Comparison of ENCODE assay signal across 8 cellular contexts in genomic region chr9:137218754-137219271, GRCh38. TPM values are rescaled to one million over a fixed set of nuclear protein-coding genes. Genes with fewer than 3 reads are reported as not detected.
DNase-seq lines count a peak whose midpoint lies in the region; ATAC-seq, FAIRE-seq and TF ChIP-seq lines count a peak whose summit lies in the region.
"Had no signal": no experiment of that assay in that cellular context is flagged by ENCODE, and none has a peak within 500 bp of the region (broad histone marks: within the 10 kb centered on the region; RNA-seq: fewer than 3 reads in every experiment).

No MANE protein-coding gene starts in this region.

- H3K27ac Mint-ChIP-seq in HFFc6: peak overlapping the region; percentile 52; the same call in 1 of the 2 replicates
- H3K27ac Mint-ChIP-seq in WTC11: 0 out of 2 replicates have a peak overlapping the region, but pooled peaks have one; percentile 19
- H3K27ac Mint-ChIP-seq: naive thymus-derived CD8-positive, alpha-beta T cell had no signal

- H4K8ac ChIP-seq in mesendoderm (ENCODE audit: low read depth, low read length): no peak overlapping the region

- DNase-seq in HFFc6: no peak
- DNase-seq in WTC11 (ENCODE audit: low spot score): no peak
- DNase-seq in mesendoderm: peak; percentile 78
- no peak for DNase-seq in NCI-H2107 (lab: John Stamatoyannopoulos, UW)
- DNase-seq in HTR-8/SVneo (ENCODE audit: insufficient read length, low spot score): no peak
- DNase-seq: activated CD4-positive, CD25-positive, alpha-beta regulatory T cell treated with anti-CD3 and anti-CD28 coated beads, Interleukin-2, amount 50 U/mL, for 72 hours; naive thymus-derived CD8-positive, alpha-beta T cell had no signal

- peaks cover 5% of the 10 kb centered on the region; the same call in 1 of the 2 replicates for H3K4me1 Mint-ChIP-seq in HFFc6 (ENCODE audit: low read depth)
- peaks cover 4% of the 10 kb centered on the region; the same call in 1 of the 2 replicates for H3K4me1 Mint-ChIP-seq in WTC11

- no peak overlapping the region for H3K23ac ChIP-seq in mesendoderm (ENCODE audit: low read length)

- CTCF ChIA-PET in WTC11 (lab: Charles Lee): interaction anchor here (0.7 to 1.0 kb wide), 3 partner anchors 8 to 184 kb away, joined by 3 to 5 read pairs (median 3); partner anchors contain the start of gene RNF224

- no peak overlapping the region for H3K4me2 ChIP-seq in mesendoderm (ENCODE audit: low read length)

- H2BK5ac ChIP-seq in mesendoderm (ENCODE audit: low read length): peak overlapping the region; percentile 50

- H2BK15ac ChIP-seq in mesendoderm (replicated peaks; ENCODE audit: low read depth): no peak overlapping the region

- H3K9me3 Mint-ChIP-seq in HFFc6: no peaks in the 10 kb centered on the region
- H3K9me3 Mint-ChIP-seq in WTC11: no peaks in the 10 kb centered on the region
- H3K9me3 Mint-ChIP-seq: naive thymus-derived CD8-positive, alpha-beta T cell had no signal

- no peak overlapping the region for H3K4me3 Mint-ChIP-seq in HFFc6
- H3K4me3 Mint-ChIP-seq in WTC11: no peak overlapping the region

- H3K4ac ChIP-seq in mesendoderm (ENCODE audit: low read depth, low read length): no peak overlapping the region

- H3K4me1 ChIP-seq in mesendoderm (ENCODE audit: control insufficient read depth, low read depth, low read length): peaks cover 5% of the 10 kb centered on the region

- no peak overlapping the region for H3K27ac ChIP-seq in mesendoderm (ENCODE audit: low read depth, low read length)

- no peak overlapping the region for H4K5ac ChIP-seq in mesendoderm (ENCODE audit: low read length)

- no peaks in the 10 kb centered on the region for H3K79me1 ChIP-seq in mesendoderm (ENCODE audit: low read length)

- H3K36me3 ChIP-seq in mesendoderm (ENCODE audit: control insufficient read depth, insufficient read depth, low read length): peaks cover 1% of the 10 kb centered on the region

- no peak for ATAC-seq in WTC11
- ATAC-seq in HG03039 (IDR thresholded peaks at IDR 0.05; ENCODE audit: unreplicated experiment): no peak
- ATAC-seq: naive thymus-derived CD8-positive, alpha-beta T cell had no signal

- H3K4me3 ChIP-seq in mesendoderm (ENCODE audit: low read length): no peak overlapping the region

- no peak overlapping the region for H2AK5ac ChIP-seq in mesendoderm (ENCODE audit: low read length)

- no peaks in the 10 kb centered on the region; the same call in 1 of the 2 replicates for H3K27me3 Mint-ChIP-seq in HFFc6 (ENCODE audit: insufficient read depth)
- no peaks in the 10 kb centered on the region for H3K27me3 Mint-ChIP-seq in WTC11 (ENCODE audit: low read depth)
- H3K27me3 Mint-ChIP-seq: naive thymus-derived CD8-positive, alpha-beta T cell had no signal

- TF ChIP-seq CTCF in HFFc6 (IDR thresholded peaks at IDR 0.05): no peak
- no peak for TF ChIP-seq CTCF in WTC11 (IDR thresholded peaks at IDR 0.05)

- H3K27me3 ChIP-seq in mesendoderm (ENCODE audit: insufficient read depth, low read length, poor library complexity): peaks cover 2% of the 10 kb centered on the region

- H3K18ac ChIP-seq in mesendoderm (ENCODE audit: low read length): no peak overlapping the region

- FAIRE-seq in HTR-8/SVneo (lab: Jason Lieb, UNC): no peak

- no peak overlapping the region for H2BK120ac ChIP-seq in mesendoderm (ENCODE audit: low read depth, low read length)

- H3K79me2 ChIP-seq in mesendoderm (ENCODE audit: control insufficient read depth, insufficient read depth, low read length): no peaks in the 10 kb centered on the region

- no CpG with 5 or more reads among the region's 12 CpGs for WGBS in mesendoderm (ENCODE audit: extremely low coverage, insufficient coverage, low lambda C conversion rate)

- POLR2A ChIA-PET in WTC11 (lab: Charles Lee): no interaction called here

- H3K36me3 Mint-ChIP-seq in HFFc6 (ENCODE audit: low read depth) (no peaks in the 10 kb centered on the region), WTC11 (0 out of 2 replicates have a peak, but pooled peaks cover 3% of the 10 kb centered on the region)
- H3K36me3 Mint-ChIP-seq: naive thymus-derived CD8-positive, alpha-beta T cell had no signal

- H3K56ac ChIP-seq in mesendoderm (ENCODE audit: low read length): peak overlapping the region; percentile 67

- peak overlapping the region; percentile 29 for H3K9ac ChIP-seq in mesendoderm (ENCODE audit: low read length)

TF ChIP-seq in WTC11, 78 proteins besides CTCF, POLR2A, EP300 and RAD21 (continues in another document):
- TF ChIP-seq, protein P1, sequence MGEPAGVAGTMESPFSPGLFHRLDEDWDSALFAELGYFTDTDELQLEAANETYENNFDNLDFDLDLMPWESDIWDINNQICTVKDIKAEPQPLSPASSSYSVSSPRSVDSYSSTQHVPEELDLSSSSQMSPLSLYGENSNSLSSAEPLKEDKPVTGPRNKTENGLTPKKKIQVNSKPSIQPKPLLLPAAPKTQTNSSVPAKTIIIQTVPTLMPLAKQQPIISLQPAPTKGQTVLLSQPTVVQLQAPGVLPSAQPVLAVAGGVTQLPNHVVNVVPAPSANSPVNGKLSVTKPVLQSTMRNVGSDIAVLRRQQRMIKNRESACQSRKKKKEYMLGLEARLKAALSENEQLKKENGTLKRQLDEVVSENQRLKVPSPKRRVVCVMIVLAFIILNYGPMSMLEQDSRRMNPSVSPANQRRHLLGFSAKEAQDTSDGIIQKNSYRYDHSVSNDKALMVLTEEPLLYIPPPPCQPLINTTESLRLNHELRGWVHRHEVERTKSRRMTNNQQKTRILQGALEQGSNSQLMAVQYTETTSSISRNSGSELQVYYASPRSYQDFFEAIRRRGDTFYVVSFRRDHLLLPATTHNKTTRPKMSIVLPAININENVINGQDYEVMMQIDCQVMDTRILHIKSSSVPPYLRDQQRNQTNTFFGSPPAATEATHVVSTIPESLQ (CRISPR knock-in tag; IDR thresholded peaks at IDR 0.05): no peak
- TF ChIP-seq ZBTB21 (CRISPR knock-in tag; IDR thresholded peaks at IDR 0.05; ENCODE audit: borderline replicate concordance) (no peak), TCF7 (CRISPR knock-in tag; IDR thresholded peaks at IDR 0.05; ENCODE audit: low read depth) (no peak), NFATC4 (CRISPR knock-in tag; IDR thresholded peaks at IDR 0.05) (no peak), ESRRA (CRISPR knock-in tag; IDR thresholded peaks at IDR 0.05; ENCODE audit: borderline replicate concordance) (no peak), NFE2L1 (CRISPR knock-in tag; IDR thresholded peaks at IDR 0.05) (no peak), ZNF423 (CRISPR knock-in tag; IDR thresholded peaks at IDR 0.05) (no peak), ETV6 (CRISPR knock-in tag; IDR thresholded peaks at IDR 0.05) (no peak), SOX15 (CRISPR knock-in tag; IDR thresholded peaks at IDR 0.05) (no peak), SP1 (CRISPR knock-in tag; conservative IDR thresholded peaks at IDR 0.05) (no peak)
- TF ChIP-seq, protein P2, sequence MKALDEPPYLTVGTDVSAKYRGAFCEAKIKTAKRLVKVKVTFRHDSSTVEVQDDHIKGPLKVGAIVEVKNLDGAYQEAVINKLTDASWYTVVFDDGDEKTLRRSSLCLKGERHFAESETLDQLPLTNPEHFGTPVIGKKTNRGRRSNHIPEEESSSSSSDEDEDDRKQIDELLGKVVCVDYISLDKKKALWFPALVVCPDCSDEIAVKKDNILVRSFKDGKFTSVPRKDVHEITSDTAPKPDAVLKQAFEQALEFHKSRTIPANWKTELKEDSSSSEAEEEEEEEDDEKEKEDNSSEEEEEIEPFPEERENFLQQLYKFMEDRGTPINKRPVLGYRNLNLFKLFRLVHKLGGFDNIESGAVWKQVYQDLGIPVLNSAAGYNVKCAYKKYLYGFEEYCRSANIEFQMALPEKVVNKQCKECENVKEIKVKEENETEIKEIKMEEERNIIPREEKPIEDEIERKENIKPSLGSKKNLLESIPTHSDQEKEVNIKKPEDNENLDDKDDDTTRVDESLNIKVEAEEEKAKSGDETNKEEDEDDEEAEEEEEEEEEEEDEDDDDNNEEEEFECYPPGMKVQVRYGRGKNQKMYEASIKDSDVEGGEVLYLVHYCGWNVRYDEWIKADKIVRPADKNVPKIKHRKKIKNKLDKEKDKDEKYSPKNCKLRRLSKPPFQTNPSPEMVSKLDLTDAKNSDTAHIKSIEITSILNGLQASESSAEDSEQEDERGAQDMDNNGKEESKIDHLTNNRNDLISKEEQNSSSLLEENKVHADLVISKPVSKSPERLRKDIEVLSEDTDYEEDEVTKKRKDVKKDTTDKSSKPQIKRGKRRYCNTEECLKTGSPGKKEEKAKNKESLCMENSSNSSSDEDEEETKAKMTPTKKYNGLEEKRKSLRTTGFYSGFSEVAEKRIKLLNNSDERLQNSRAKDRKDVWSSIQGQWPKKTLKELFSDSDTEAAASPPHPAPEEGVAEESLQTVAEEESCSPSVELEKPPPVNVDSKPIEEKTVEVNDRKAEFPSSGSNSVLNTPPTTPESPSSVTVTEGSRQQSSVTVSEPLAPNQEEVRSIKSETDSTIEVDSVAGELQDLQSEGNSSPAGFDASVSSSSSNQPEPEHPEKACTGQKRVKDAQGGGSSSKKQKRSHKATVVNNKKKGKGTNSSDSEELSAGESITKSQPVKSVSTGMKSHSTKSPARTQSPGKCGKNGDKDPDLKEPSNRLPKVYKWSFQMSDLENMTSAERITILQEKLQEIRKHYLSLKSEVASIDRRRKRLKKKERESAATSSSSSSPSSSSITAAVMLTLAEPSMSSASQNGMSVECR (CRISPR knock-in tag; IDR thresholded peaks at IDR 0.05; ENCODE audit: borderline replicate concordance): no peak

RNA-seq across cellular contexts. Expression of gene RNF208, which starts 3.2 kb away (rescaled TPM):
- 1 to 10 TPM; 2.5 to 3.8 (median 3.4) TPM for total RNA-seq in HFFc6 (2021; fragmentation: NEBNext Ultra II Directional; extraction: Animal tissue kit (Norgen Biotek cat#: 25700))
- total RNA-seq in WTC11 (2021): 13.3 to 14.8 TPM (median 14.3 TPM) in 3 replicates
- 3.2 TPM for polyA plus RNA-seq in mesendoderm (2013, experiment 1 of 2)
- polyA plus RNA-seq in mesendoderm (2013, experiment 2 of 2): 3.7 TPM
- polyA plus RNA-seq: naive thymus-derived CD8-positive, alpha-beta T cell had no signal

RNA-seq across cellular contexts. Expression of gene CYSRT1, which starts 6.2 kb away (rescaled TPM):
- under 1 TPM; 0.41 to 0.97 (median 0.68) TPM for total RNA-seq in HFFc6 (2021; fragmentation: NEBNext Ultra II Directional; extraction: Animal tissue kit (Norgen Biotek cat#: 25700))
- total RNA-seq in WTC11 (2021): 2.8 to 3.5 TPM (median 2.9 TPM) in 3 replicates
- 0.60 TPM for polyA plus RNA-seq in mesendoderm (2013, experiment 1 of 2)
- polyA plus RNA-seq in mesendoderm (2013, experiment 2 of 2): 0.46 TPM
- polyA plus RNA-seq: naive thymus-derived CD8-positive, alpha-beta T cell had no signal

RNA-seq across cellular contexts. Expression of gene RNF224, which starts 8.5 kb away (rescaled TPM):
- total RNA-seq in HFFc6 (2021; fragmentation: NEBNext Ultra II Directional; extraction: Animal tissue kit (Norgen Biotek cat#: 25700)): not detected
- total RNA-seq in WTC11 (2021): 0.32 to 0.59 TPM (median 0.41 TPM) in 3 replicates
- polyA plus RNA-seq in mesendoderm (2013, experiment 1 of 2): not detected
- not detected for polyA plus RNA-seq in mesendoderm (2013, experiment 2 of 2)
- polyA plus RNA-seq: naive thymus-derived CD8-positive, alpha-beta T cell had no signal

RNA-seq across cellular contexts. Expression of gene SLC34A3, which starts 11.9 kb away (rescaled TPM):
- not detected for total RNA-seq in HFFc6 (2021; fragmentation: NEBNext Ultra II Directional; extraction: Animal tissue kit (Norgen Biotek cat#: 25700))
- total RNA-seq in WTC11 (2021): 0.13 to 0.23 TPM (median 0.14 TPM) in 3 replicates
- 0.03 TPM for polyA plus RNA-seq in mesendoderm (2013, experiment 1 of 2)
- 0.01 TPM for polyA plus RNA-seq in mesendoderm (2013, experiment 2 of 2)
- total RNA-seq: naive thymus-derived CD8-positive, alpha-beta T cell had no signal
- polyA plus RNA-seq: naive thymus-derived CD8-positive, alpha-beta T cell had no signal

RNA-seq across cellular contexts. Expression of gene NDOR1, which starts 13.3 kb away (rescaled TPM):
- total RNA-seq in HFFc6 (2021; fragmentation: NEBNext Ultra II Directional; extraction: Animal tissue kit (Norgen Biotek cat#: 25700)): 10 to 100 TPM; 13.1 to 17.3 (median 16.6) TPM
- 40.3 to 49.0 TPM (median 43.2 TPM) in 3 replicates for total RNA-seq in WTC11 (2021)
- polyA plus RNA-seq in mesendoderm (2013, experiment 1 of 2): 25.5 TPM
- 26.1 TPM for polyA plus RNA-seq in mesendoderm (2013, experiment 2 of 2)
